8 cellular contexts compared by ENCODE assay signal in the genomic region with DNA sequence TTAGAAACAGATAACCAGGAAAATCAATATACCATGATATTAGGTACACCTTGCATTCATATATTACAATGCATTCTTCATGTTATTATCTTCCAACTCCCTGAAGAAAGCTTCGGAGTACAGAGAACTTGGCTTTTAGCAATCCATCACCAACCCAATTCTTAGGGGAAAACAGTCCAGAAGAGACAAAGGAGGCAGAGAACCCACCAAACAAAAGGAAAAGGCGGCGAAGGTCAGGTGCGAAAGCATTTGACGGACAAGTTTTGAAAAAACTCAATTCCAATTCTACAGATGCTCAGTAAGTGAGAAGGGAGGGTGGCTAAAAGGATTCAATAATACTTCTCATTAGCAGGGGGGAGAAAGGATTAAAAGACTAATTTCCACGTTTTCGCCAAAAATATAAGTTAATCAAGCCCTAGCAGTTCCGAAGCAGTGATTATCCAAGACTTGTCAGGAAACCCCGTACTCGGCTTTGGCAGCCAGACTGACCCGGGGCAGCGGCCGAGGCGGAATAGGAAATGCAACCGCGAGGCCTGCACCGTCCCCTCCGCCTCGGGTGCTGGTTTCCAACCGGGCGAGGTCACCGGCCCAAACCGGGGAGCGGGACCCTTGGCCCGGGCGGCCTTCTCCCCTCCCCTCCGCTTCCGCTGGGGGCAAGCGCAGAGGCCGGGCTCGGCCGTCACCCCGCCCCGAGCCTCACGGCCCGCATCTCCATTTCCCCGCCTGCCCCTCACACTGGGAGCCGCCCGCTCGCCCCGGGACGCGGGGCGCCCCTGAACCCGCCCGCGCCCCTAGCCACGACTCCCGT. TPM values are rescaled to one million over a fixed set of nuclear protein-coding genes. Genes with fewer than 3 reads are reported as not detected.
DNase-seq lines count a peak whose midpoint lies in the region; ATAC-seq and TF ChIP-seq lines count a peak whose summit lies in the region.

No MANE protein-coding gene starts in this region.

- H3K79me2 ChIP-seq in OCI-LY1 (ENCODE audit: insufficient read depth, low read length) = peaks cover 67% of the 10 kb centered on the region

- peak overlapping the region; percentile 99 for H3K4me3 ChIP-seq in OCI-LY1 (ENCODE audit: low read depth, low read length, poor library complexity, severe bottlenecking)
- H3K4me3 ChIP-seq in upper lobe of right lung = peak overlapping the region; percentile 97

- no peak overlapping the region for H2AFZ ChIP-seq in OCI-LY1 (ENCODE audit: low read length)

- peak overlapping the region; percentile 100 for H3K9ac ChIP-seq in OCI-LY1 (ENCODE audit: low read length)

- intact Hi-C loops in upper lobe of right lung (cut with DNase I) = no loop called here

- H3K9me2 ChIP-seq in OCI-LY1 (ENCODE audit: low read depth, low read length) = no peaks in the 10 kb centered on the region

- peak overlapping the region; percentile 99 for H3K4me2 ChIP-seq in OCI-LY1 (ENCODE audit: low read length)

- no peaks in the 10 kb centered on the region for H3F3A ChIP-seq in OCI-LY1 (ENCODE audit: insufficient read depth, low read length)

- H3K36me3 ChIP-seq in OCI-LY1 (ENCODE audit: insufficient read depth, low read length) (peaks cover 20% of the 10 kb centered on the region; the same call in 1 of the 2 replicates), upper lobe of right lung (no peaks in the 10 kb centered on the region)

- no peaks in the 10 kb centered on the region for H3K9me3 ChIP-seq in OCI-LY1 (ENCODE audit: low read length)
- no peaks in the 10 kb centered on the region for H3K9me3 ChIP-seq in upper lobe of right lung

- H3K27ac ChIP-seq in OCI-LY1 (ENCODE audit: low read depth, low read length, poor library complexity, severe bottlenecking) (peak overlapping the region; percentile 82), upper lobe of right lung (peak overlapping the region; percentile 94)

- H3K27me3 ChIP-seq in OCI-LY1 (ENCODE audit: insufficient read depth, low read length) = no peaks in the 10 kb centered on the region
- no peaks in the 10 kb centered on the region for H3K27me3 ChIP-seq in upper lobe of right lung

- peaks cover 83% of the 10 kb centered on the region for H3K4me1 ChIP-seq in OCI-LY1 (ENCODE audit: insufficient read depth, low read length, severe bottlenecking)
- peaks cover 50% of the 10 kb centered on the region for H3K4me1 ChIP-seq in upper lobe of right lung

- TF ChIP-seq CTCF in OCI-LY1 (IDR thresholded peaks at IDR 0.05; ENCODE audit: low read length) (no peak), upper lobe of right lung (IDR thresholded peaks at IDR 0.05) (no peak)

- peak; percentile 34 for DNase-seq in NCI-H1092 treated with DMSO at 0.1 percent for 48 hours (lab: John Stamatoyannopoulos, UW)
- no peak for DNase-seq in NCI-H1092 (lab: John Stamatoyannopoulos, UW)
- peak; percentile 19 for DNase-seq in activated gamma-delta T cell treated with anti-CD3 and anti-CD28 coated beads, Interleukin-2, amount 50 U/mL, for 16 hours (ENCODE audit: low read depth)
- DNase-seq in globus pallidus (ENCODE audit: low spot score) = peak; percentile 38
- peak; percentile 40 for DNase-seq in occipital lobe (lab: John Stamatoyannopoulos, UW)
- peak; percentile 83 for DNase-seq in upper lobe of right lung

- peaks cover 3% of the 10 kb centered on the region; the same call in 1 of the 2 replicates for H4K20me1 ChIP-seq in OCI-LY1 (ENCODE audit: insufficient read depth, low read length)

- ATAC-seq in HG02870 (IDR thresholded peaks at IDR 0.05; ENCODE audit: unreplicated experiment) = peak; percentile 24
- ATAC-seq in upper lobe of right lung = peak; percentile 65

RNA-seq across cellular contexts. Expression of gene GDI2, which starts 0.7 kb away (rescaled TPM):
- total RNA-seq in occipital lobe = 474 TPM
- 174 TPM for total RNA-seq in upper lobe of right lung
